In genomic region chr4:40908702-40909362, GRCh38 we compare ENCODE assay signal across 8 cellular contexts.
A peak's percentile ranks its signal among the peaks of the same experiment; 100 is the strongest.
DNase-seq lines count a peak whose midpoint lies in the region; ATAC-seq and TF ChIP-seq lines count a peak whose summit lies in the region.

No MANE protein-coding gene starts in this region.

- peak overlapping the region; percentile 53 for H3K4me2 ChIP-seq in smooth muscle cell

- no peaks in the 10 kb centered on the region for H3K4me1 ChIP-seq in smooth muscle cell (ENCODE audit: low read depth)

- DNase-seq in NCI-H187 (lab: John Stamatoyannopoulos, UW) (peak; percentile 15 to 68), T-helper 22 cell (ENCODE audit: low read depth) (peak; percentile 9), astrocyte of the cerebellum (ENCODE audit: low read depth) (peak; percentile 63), iPS DF 19.7 (ENCODE audit: low read depth, low spot score) (peak; percentile 79), smooth muscle cell (lab: John Stamatoyannopoulos, UW; ENCODE audit: unreplicated experiment) (peak; percentile 16)

- TF ChIP-seq CTCF in 22Rv1 (IDR thresholded peaks at IDR 0.05) (peak; percentile 93), astrocyte of the cerebellum (IDR thresholded peaks at IDR 0.05; ENCODE audit: low read depth, low read length, missing control alignments) (peak; percentile 96), smooth muscle cell (IDR thresholded peaks at IDR 0.05; ENCODE audit: borderline replicate concordance, insufficient read depth, poor library complexity, severe bottlenecking) (peak; percentile 96)

- no peaks in the 10 kb centered on the region for H3K27me3 ChIP-seq in smooth muscle cell (ENCODE audit: low read depth)

- H3K27ac ChIP-seq in 22Rv1 (no peak overlapping the region), smooth muscle cell (ENCODE audit: low read depth) (peak overlapping the region; percentile 88)

- H3F3A ChIP-seq in smooth muscle cell (ENCODE audit: low read depth) = no peaks in the 10 kb centered on the region

- 54% methylated on average over 12 of the region's 12 CpGs for WGBS in smooth muscle cell (ENCODE audit: low lambda C conversion rate)

- no peaks in the 10 kb centered on the region for H3K9me3 ChIP-seq in smooth muscle cell (replicated peaks; ENCODE audit: low read depth)

- H3K79me2 ChIP-seq in smooth muscle cell (ENCODE audit: low read depth) = no peaks in the 10 kb centered on the region

- no peak overlapping the region for H3K9ac ChIP-seq in smooth muscle cell (ENCODE audit: low read depth)

- no peaks in the 10 kb centered on the region for H3K36me3 ChIP-seq in smooth muscle cell (ENCODE audit: low read depth)

- H2AFZ ChIP-seq in smooth muscle cell (ENCODE audit: low read depth) = no peak overlapping the region

- no peaks in the 10 kb centered on the region for H4K20me1 ChIP-seq in smooth muscle cell (ENCODE audit: low read depth)

- in situ Hi-C loops in astrocyte of the cerebellum (cut with HindIII; ENCODE audit: low sequenced_read_pairs) = no loop called here

- peak; percentile 97 for ATAC-seq in GM18502 (IDR thresholded peaks at IDR 0.05; ENCODE audit: poor library complexity, unreplicated experiment)
- peak; percentile 95 for ATAC-seq in HG02943 (IDR thresholded peaks at IDR 0.05; ENCODE audit: low read depth, unreplicated experiment)

- H3K4me3 ChIP-seq in astrocyte of the cerebellum (ENCODE audit: low read depth, low read length) (no peak overlapping the region), smooth muscle cell (no peak overlapping the region)

Comparison
In these comparisons a context has a peak if more than half of its experiments do, and no peak if none do; other contexts are left out.
1. DNase-seq: peak in every context shown above with its lines; median percentile 79 in iPS DF 19.7; 63 in astrocyte of the cerebellum; 42 in NCI-H187; 16 in smooth muscle cell; 9 in T-helper 22 cell.